1 cellular context compared by ENCODE assay signal in genomic region chr2:179031731-179032408, GRCh38.
TF ChIP-seq lines count a peak whose summit lies in the region.

No MANE protein-coding gene starts in this region.

TF ChIP-seq in SK-N-SH treated with all-trans-retinoic acid at 6 μM for 48 hours, 23 proteins besides CTCF, POLR2A, EP300 and RAD21 (continued from another document):
- TF ChIP-seq, protein P1, sequence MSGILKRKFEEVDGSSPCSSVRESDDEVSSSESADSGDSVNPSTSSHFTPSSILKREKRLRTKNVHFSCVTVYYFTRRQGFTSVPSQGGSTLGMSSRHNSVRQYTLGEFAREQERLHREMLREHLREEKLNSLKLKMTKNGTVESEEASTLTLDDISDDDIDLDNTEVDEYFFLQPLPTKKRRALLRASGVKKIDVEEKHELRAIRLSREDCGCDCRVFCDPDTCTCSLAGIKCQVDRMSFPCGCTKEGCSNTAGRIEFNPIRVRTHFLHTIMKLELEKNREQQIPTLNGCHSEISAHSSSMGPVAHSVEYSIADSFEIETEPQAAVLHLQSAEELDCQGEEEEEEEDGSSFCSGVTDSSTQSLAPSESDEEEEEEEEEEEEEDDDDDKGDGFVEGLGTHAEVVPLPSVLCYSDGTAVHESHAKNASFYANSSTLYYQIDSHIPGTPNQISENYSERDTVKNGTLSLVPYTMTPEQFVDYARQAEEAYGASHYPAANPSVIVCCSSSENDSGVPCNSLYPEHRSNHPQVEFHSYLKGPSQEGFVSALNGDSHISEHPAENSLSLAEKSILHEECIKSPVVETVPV (CRISPR knock-in tag; IDR thresholded peaks at IDR 0.05) = no peak
